21 cellular contexts compared by ENCODE assay signal in the genomic region with DNA sequence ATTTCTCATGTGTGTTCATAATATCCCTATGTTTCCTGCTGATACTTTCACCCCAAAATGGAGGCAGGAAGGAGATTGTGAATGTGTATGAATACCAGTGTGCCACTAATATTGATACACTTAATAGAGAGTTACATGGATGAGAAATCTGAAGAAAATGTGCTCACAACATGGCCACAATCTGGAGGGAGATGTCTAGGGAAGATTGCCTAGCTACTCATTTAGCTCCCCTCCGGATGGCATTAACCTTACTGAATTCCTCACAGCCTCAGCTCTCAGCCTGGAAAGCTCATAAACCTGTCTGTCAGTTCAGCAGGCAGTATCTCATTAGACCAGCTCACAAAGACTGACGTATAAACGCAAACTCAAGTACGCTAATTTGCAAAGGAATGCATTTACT. TPM values are rescaled to one million over a fixed set of nuclear protein-coding genes. Genes with fewer than 3 reads are reported as not detected.
DNase-seq lines count a peak whose midpoint lies in the region; ATAC-seq, FAIRE-seq and TF ChIP-seq lines count a peak whose summit lies in the region.
"Had no signal": no experiment of that assay in that cellular context is flagged by ENCODE, and none has a peak within 500 bp of the region (broad histone marks: within the 10 kb centered on the region; RNA-seq: fewer than 3 reads in every experiment).

No MANE protein-coding gene starts in this region.

- no peak overlapping the region for H2AK5ac ChIP-seq in mesendoderm (ENCODE audit: low read length)

- BruUV-seq in K562 (replicated peaks; lab: Mats Ljungman, UMichigan): no TSS peak

- 10% methylated on average over 4 of the region's 4 CpGs for WGBS in K562 (ENCODE audit: insufficient coverage, low coverage, missing lambda C conversion rate)
- no CpG with 5 or more reads among the region's 4 CpGs for WGBS in mesendoderm (ENCODE audit: extremely low coverage, insufficient coverage, low lambda C conversion rate)
- WGBS in thyroid gland, 2 donors: 38 to 46% methylated on average over 4 of the region's 4 CpGs

- H3K27ac ChIP-seq in K562 (ENCODE audit: extremely low read depth, low read depth, low read length) (peak overlapping the region; percentile 38), mesendoderm (ENCODE audit: low read depth, low read length) (peak overlapping the region; percentile 25), thyroid gland (no peak overlapping the region)
- H3K27ac ChIP-seq in CD4-positive, alpha-beta T cell (ENCODE audit: low read depth, low read length): no peak overlapping the region
- H3K27ac ChIP-seq: body of pancreas, dorsolateral prefrontal cortex, skin epidermis, transverse colon had no signal

- H4K20me1 ChIP-seq in K562 (replicated peaks; ENCODE audit: control insufficient read depth, insufficient read depth, low read length): no peaks in the 10 kb centered on the region

- peaks cover 0 to 17% of the 10 kb centered on the region in 2 experiments; a peak in 4 of 5 replicates for H3K4me1 ChIP-seq in K562 (replicated peaks in 1 of 2; ENCODE audit: control insufficient read depth in 2 of 2, insufficient read depth in 2 of 2, low read length in 2 of 2)
- H3K4me1 ChIP-seq in mesendoderm (ENCODE audit: control insufficient read depth, low read depth, low read length): peaks cover 9% of the 10 kb centered on the region
- H3K4me1 ChIP-seq in thyroid gland: no peaks in the 10 kb centered on the region
- H3K4me1 ChIP-seq: body of pancreas, transverse colon had no signal

- H3K9ac ChIP-seq in K562 (ENCODE audit: insufficient read depth in 1 of 2, low read depth in 2 of 2, low read length in 2 of 2) (peak overlapping the region; percentile 40 to 45; a peak in 3 of 4 replicates), mesendoderm (ENCODE audit: low read length) (peak overlapping the region; percentile 15)

- H4K8ac ChIP-seq in mesendoderm (ENCODE audit: low read depth, low read length): no peak overlapping the region

- H2BK5ac ChIP-seq in mesendoderm (ENCODE audit: low read length): peak overlapping the region; percentile 29

- TF ChIP-seq CTCF in K562 (IDR thresholded peaks at IDR 0.05 in 2 of 3, conservative IDR thresholded peaks at IDR 0.05 in 1 of 3; ENCODE audit: insufficient read depth in 2 of 3, low read depth in 1 of 3, low read length in 3 of 3) (no peak), thyroid gland (IDR thresholded peaks at IDR 0.05) (no peak)
- TF ChIP-seq CTCF in CD4-positive, alpha-beta T cell (IDR thresholded peaks at IDR 0.05): no peak

- TF ChIP-seq POLR2A in K562 (conservative IDR thresholded peaks at IDR 0.05) (0 out of 2 replicates have a peak, but pooled peaks have one; percentile 24), thyroid gland (IDR thresholded peaks at IDR 0.05) (no peak)

- DNase-seq in ELF-1 (ENCODE audit: low read depth, low spot score) (peak; percentile 66), HuH-7 (ENCODE audit: low spot score) (peak; percentile 26), K562 (ENCODE audit: extremely low read depth in 1 of 4, low spot score in 3 of 4) (peak in 2 of 4 experiments; percentile 49 to 74), mesendoderm (peak; percentile 92), thyroid gland (no peak)
- no peak for DNase-seq in CD4-positive, alpha-beta T cell
- DNase-seq: activated CD4-positive, alpha-beta T cell treated with anti-CD3 and anti-CD28 coated beads for 36 hours; activated CD8-positive, alpha-beta memory T cell treated with anti-CD3 and anti-CD28 coated beads, Interleukin-2, amount 50 U/mL, for 48 hours; activated naive CD4-positive, alpha-beta T cell treated with anti-CD3 and anti-CD28 coated beads, Interleukin-2, amount 10 ng/mL, durations not matched to agents 7 days and 5 days; body of pancreas; dorsolateral prefrontal cortex; IMR-90; NCI-H1048; NCI-H524 treated with DMSO at 0.1 percent for 48 hours; transverse colon had no signal

- in situ Hi-C loops in K562 (cut with MboI): no loop called here

- no peaks in the 10 kb centered on the region for H3K79me1 ChIP-seq in mesendoderm (ENCODE audit: low read length)

- peaks cover 9% of the 10 kb centered on the region for H3K27me3 Mint-ChIP-seq in CD4-positive, alpha-beta T cell
- H3K27me3 Mint-ChIP-seq: activated naive CD4-positive, alpha-beta T cell treated with anti-CD3 and anti-CD28 coated beads, Interleukin-2, amount 10 ng/mL, durations not matched to agents 7 days and 5 days had no signal

- H3K18ac ChIP-seq in mesendoderm (ENCODE audit: low read length): no peak overlapping the region

- H3K4ac ChIP-seq in mesendoderm (ENCODE audit: low read depth, low read length): no peak overlapping the region

- CTCF ChIA-PET in K562 (lab: Yijun Ruan, JAX; ENCODE audit: low intra/inter-chr PET ratio): no interaction called here
- CTCF ChIA-PET in CD4-positive, alpha-beta T cell (lab: Charles Lee): no interaction called here

- H3K4me3 ChIP-seq in K562 (no peak overlapping the region), mesendoderm (ENCODE audit: low read length) (no peak overlapping the region), thyroid gland (replicated peaks in 1 of 3) (no peak overlapping the region)
- H3K4me3 ChIP-seq: body of pancreas, dorsolateral prefrontal cortex, skin epidermis, transverse colon had no signal

- peak overlapping the region; percentile 96 for H2AFZ ChIP-seq in K562 (ENCODE audit: low read depth, low read length)

- peak overlapping the region; percentile 68 for H3K4me2 ChIP-seq in K562 (ENCODE audit: insufficient read depth, low read length)
- peak overlapping the region; percentile 5 for H3K4me2 ChIP-seq in mesendoderm (ENCODE audit: low read length)

- H3K4me1 Mint-ChIP-seq in CD4-positive, alpha-beta T cell (ENCODE audit: low read depth): no peaks in the 10 kb centered on the region
- H3K4me1 Mint-ChIP-seq: activated naive CD4-positive, alpha-beta T cell treated with anti-CD3 and anti-CD28 coated beads, Interleukin-2, amount 10 ng/mL, durations not matched to agents 7 days and 5 days had no signal

- POLR2A ChIA-PET in K562 (lab: Yijun Ruan, JAX): interaction anchor here (0.7 to 1.6 kb wide), 7 partner anchors 10 to 158 kb away, joined by 3 to 7 read pairs (median 4); a partner anchor contains a TSS
- POLR2A ChIA-PET in CD4-positive, alpha-beta T cell (lab: Charles Lee): no interaction called here

- H3K36me3 ChIP-seq in K562 (ENCODE audit: control insufficient read depth, insufficient read depth, low read length) (no peaks in the 10 kb centered on the region), mesendoderm (ENCODE audit: control insufficient read depth, insufficient read depth, low read length) (no peaks in the 10 kb centered on the region), thyroid gland (no peaks in the 10 kb centered on the region)
- H3K36me3 ChIP-seq: transverse colon had no signal

- peak; percentile 70 for FAIRE-seq in K562 (lab: Jason Lieb, UNC)
- FAIRE-seq: D721Med, H54 had no signal

- H3K27ac Mint-ChIP-seq in CD4-positive, alpha-beta T cell: no peak overlapping the region
- H3K27ac Mint-ChIP-seq: activated CD4-positive, alpha-beta T cell treated with anti-CD3 and anti-CD28 coated beads for 36 hours; activated naive CD4-positive, alpha-beta T cell treated with anti-CD3 and anti-CD28 coated beads, Interleukin-2, amount 10 ng/mL, durations not matched to agents 7 days and 5 days; stimulated activated effector memory CD8-positive, alpha-beta T cell treated with anti-CD3 and anti-CD28 coated beads, Interleukin-12 subunit alpha, Interleukin-12 subunit beta, amount 100 ng/mL, for 72 hours had no signal

- H3K27me3 ChIP-seq in K562 (ENCODE audit: control insufficient read depth in 2 of 2, insufficient read depth in 2 of 2, low read length in 2 of 2): no peaks in the 10 kb centered on the region
- H3K27me3 ChIP-seq in mesendoderm (ENCODE audit: insufficient read depth, low read length, poor library complexity): no peaks in the 10 kb centered on the region
- no peaks in the 10 kb centered on the region for H3K27me3 ChIP-seq in CD4-positive, alpha-beta T cell (ENCODE audit: control insufficient read depth, insufficient read depth, low read length)
- H3K27me3 ChIP-seq in thyroid gland: no peaks in the 10 kb centered on the region
- H3K27me3 ChIP-seq: body of pancreas, dorsolateral prefrontal cortex, transverse colon had no signal

- intact Hi-C loops in K562 (cut with micrococcal nuclease): no loop called here
- intact Hi-C loops in CD4-positive, alpha-beta T cell (cut with DNase I, micrococcal nuclease): no loop called here
- intact Hi-C loops in thyroid gland (cut with DNase I): no loop called here

- H3K9me3 ChIP-seq in K562 (replicated peaks; ENCODE audit: control insufficient read depth, insufficient read depth, low read depth, low read length): no peaks in the 10 kb centered on the region
- no peaks in the 10 kb centered on the region for H3K9me3 ChIP-seq in CD4-positive, alpha-beta T cell (ENCODE audit: control insufficient read depth, low read length)
- no peaks in the 10 kb centered on the region for H3K9me3 ChIP-seq in thyroid gland
- H3K9me3 ChIP-seq: body of pancreas, transverse colon had no signal

- no peaks in the 10 kb centered on the region for H3K9me3 Mint-ChIP-seq in CD4-positive, alpha-beta T cell
- H3K9me3 Mint-ChIP-seq: activated naive CD4-positive, alpha-beta T cell treated with anti-CD3 and anti-CD28 coated beads, Interleukin-2, amount 10 ng/mL, durations not matched to agents 7 days and 5 days; stimulated activated effector memory CD8-positive, alpha-beta T cell treated with anti-CD3 and anti-CD28 coated beads, Interleukin-12 subunit alpha, Interleukin-12 subunit beta, amount 100 ng/mL, for 72 hours had no signal

- no peak for TF ChIP-seq EP300 in K562 (IDR thresholded peaks at IDR 0.05; ENCODE audit: low read length)

- no peaks in the 10 kb centered on the region for H3K36me3 Mint-ChIP-seq in CD4-positive, alpha-beta T cell (ENCODE audit: low read depth)
- H3K36me3 Mint-ChIP-seq: activated naive CD4-positive, alpha-beta T cell treated with anti-CD3 and anti-CD28 coated beads, Interleukin-2, amount 10 ng/mL, durations not matched to agents 7 days and 5 days; stimulated activated effector memory CD8-positive, alpha-beta T cell treated with anti-CD3 and anti-CD28 coated beads, Interleukin-12 subunit alpha, Interleukin-12 subunit beta, amount 100 ng/mL, for 72 hours had no signal

- H4K5ac ChIP-seq in mesendoderm (ENCODE audit: low read length): no peak overlapping the region

- no peak overlapping the region for H3K23ac ChIP-seq in mesendoderm (ENCODE audit: low read length)

- H2BK15ac ChIP-seq in mesendoderm (replicated peaks; ENCODE audit: low read depth): no peak overlapping the region

- no peak for TF ChIP-seq RAD21 in K562 (CRISPR knock-in tag; conservative IDR thresholded peaks at IDR 0.05 in 1 of 2, IDR thresholded peaks at IDR 0.05 in 1 of 2)

- no peaks in the 10 kb centered on the region for H3K9me1 ChIP-seq in K562 (ENCODE audit: control insufficient read depth, insufficient read depth, low read length)

- no peaks in the 10 kb centered on the region for H3K79me2 ChIP-seq in K562 (ENCODE audit: control insufficient read depth, insufficient read depth, low read length)
- H3K79me2 ChIP-seq in mesendoderm (ENCODE audit: control insufficient read depth, insufficient read depth, low read length): no peaks in the 10 kb centered on the region

- H2BK120ac ChIP-seq in mesendoderm (ENCODE audit: low read depth, low read length): no peak overlapping the region

- H3K56ac ChIP-seq in mesendoderm (ENCODE audit: low read length): peak overlapping the region; percentile 45

- ATAC-seq in K562: peak; percentile 86
- ATAC-seq in HG02840 (IDR thresholded peaks at IDR 0.05; ENCODE audit: low FRiP score, unreplicated experiment): no peak
- no peak for ATAC-seq in HG03378 (IDR thresholded peaks at IDR 0.05; ENCODE audit: unreplicated experiment)
- ATAC-seq in CD4-positive, alpha-beta T cell (ENCODE audit: poor library complexity): no peak
- ATAC-seq: activated CD4-positive, alpha-beta T cell treated with anti-CD3 and anti-CD28 coated beads for 36 hours; body of pancreas; stimulated activated effector memory CD8-positive, alpha-beta T cell treated with anti-CD3 and anti-CD28 coated beads, Interleukin-12 subunit alpha, Interleukin-12 subunit beta, amount 100 ng/mL, for 72 hours had no signal

- H3K4me3 Mint-ChIP-seq in CD4-positive, alpha-beta T cell: no peak overlapping the region
- H3K4me3 Mint-ChIP-seq: activated CD4-positive, alpha-beta T cell treated with anti-CD3 and anti-CD28 coated beads for 36 hours; activated naive CD4-positive, alpha-beta T cell treated with anti-CD3 and anti-CD28 coated beads, Interleukin-2, amount 10 ng/mL, durations not matched to agents 7 days and 5 days; stimulated activated effector memory CD8-positive, alpha-beta T cell treated with anti-CD3 and anti-CD28 coated beads, Interleukin-12 subunit alpha, Interleukin-12 subunit beta, amount 100 ng/mL, for 72 hours had no signal

RNA-seq across cellular contexts. Expression of a gene that starts 23.4 kb away (rescaled TPM):
- total RNA-seq in K562 (2011; cell fraction: chromatin; rRNA removed; ENCODE audit: low replicate concordance): 246 and 960 TPM in 2 replicates
- 112 and 178 TPM in 2 replicates for total RNA-seq in K562 (2011; cell fraction: nucleolus; rRNA removed)
- total RNA-seq in K562 (2011; cell fraction: nucleoplasm; rRNA removed): 283 and 397 TPM in 2 replicates
- total RNA-seq in K562 (2014; rRNA removed): 56.4 and 56.7 TPM in 2 replicates
- total RNA-seq in K562 (2014; rRNA removed; fragmentation: Illumina TruSeq; extraction: Trizol): 89.4 and 95.7 TPM in 2 replicates
- total RNA-seq in K562 (2015; rRNA removed; fragmentation: Illumina TruSeq; extraction: Trizol): 72.5 and 90.5 TPM in 2 replicates
- total RNA-seq in K562 (2021): 62.5 and 64.3 TPM in 2 replicates
- polyA plus RNA-seq in K562 (2011; rRNA removed): 205 and 208 TPM in 2 replicates
- 52.2 and 63.2 TPM in 2 replicates for polyA plus RNA-seq in K562 (2011; cell fraction: cytosol; rRNA removed)
- 617 and 696 TPM in 2 replicates for polyA plus RNA-seq in K562 (2011; cell fraction: nucleus; rRNA removed)
- 45.0 and 77.9 TPM in 2 replicates for polyA plus RNA-seq in K562 (2012)
- polyA plus RNA-seq in K562 (2014; fragmentation: Illumina TruSeq; extraction: Trizol): 92.7 and 98.5 TPM in 2 replicates
- 10 to 100 TPM; 25.7 to 52.4 TPM for polyA plus RNA-seq in K562 (2014; fragmentation: Nextera tagmentation; extraction: Ambion mirVana)
- 71.4 and 74.7 TPM in 2 replicates for polyA plus RNA-seq in K562 (2014; rRNA removed)
- polyA minus RNA-seq in K562 (2011; rRNA and poly(A)+ RNA removed): 313 and 334 TPM in 2 replicates
- polyA minus RNA-seq in K562 (2011; cell fraction: cytosol; rRNA and poly(A)+ RNA removed): 36.5 and 39.3 TPM in 2 replicates
- 358 and 510 TPM in 2 replicates for polyA minus RNA-seq in K562 (2011; cell fraction: nucleus; rRNA and poly(A)+ RNA removed)
- polyA plus RNA-seq in mesendoderm (2013, experiment 1 of 2): 102 TPM
- polyA plus RNA-seq in mesendoderm (2013, experiment 2 of 2): 102 TPM
- 100 to 1,000 TPM; 114 to 115 TPM for total RNA-seq in CD4-positive, alpha-beta T cell
- total RNA-seq in thyroid gland: 100 to 1,000 TPM; 125 to 174 (median 146) TPM

Comparison
In these comparisons a context has a peak if more than half of its experiments do, and no peak if none do; other contexts are left out.
1. DNase-seq: peak in ELF-1 (single experiment), HuH-7 (single experiment) and mesendoderm (single experiment); none in CD4-positive, alpha-beta T cell (0 of 10) and thyroid gland (0 of 2).
2. H3K27ac ChIP-seq: peak in K562 (single experiment) and mesendoderm (single experiment); none in CD4-positive, alpha-beta T cell (single experiment) and thyroid gland (0 of 3).